In genomic region chr14:45135659-45136314, GRCh38 we compare ENCODE assay signal across 8 cellular contexts. TPM values are rescaled to one million over a fixed set of nuclear protein-coding genes. Genes with fewer than 3 reads are reported as not detected.
DNase-seq lines count a peak whose midpoint lies in the region; ATAC-seq and TF ChIP-seq lines count a peak whose summit lies in the region.

FANCM (plus strand) TSS chr14:45135930; CDS start chr14:45136032, 102 bp downstream.

- H3K9me2 ChIP-seq in DOHH2 (replicated peaks; ENCODE audit: control insufficient read depth, low read length) (no peaks in the 10 kb centered on the region), Loucy (replicated peaks; ENCODE audit: low read depth, low read length) (no peaks in the 10 kb centered on the region)

- H2AFZ ChIP-seq in Loucy (ENCODE audit: low read length) = peak within 1 kb of the TSS; percentile 98

- H3K79me2 ChIP-seq in DOHH2 (ENCODE audit: control insufficient read depth, low read length) (peaks cover 84% of the 10 kb centered on the region), Loucy (ENCODE audit: insufficient read depth, low read length) (peaks cover 80% of the 10 kb centered on the region)

- peaks cover 3% of the 10 kb centered on the region; the same call in 1 of the 2 replicates for H4K20me1 ChIP-seq in DOHH2 (ENCODE audit: control insufficient read depth, insufficient read depth, low read depth, low read length)
- H4K20me1 ChIP-seq in Loucy (ENCODE audit: insufficient read depth, low read length, poor library complexity, severe bottlenecking) = peaks cover 34% of the 10 kb centered on the region

- H3K4me1 Mint-ChIP-seq in natural killer cell treated with Interleukin-12 subunit alpha and Interleukin-12 subunit beta and Interleukin-15 and Interleukin-18, amount 100 ng/mL, for 72 hours (ENCODE audit: low read depth in 2 of 2) = peaks cover 27 to 31% of the 10 kb centered on the region in 2 donors

- H3K27me3 ChIP-seq in DOHH2 (ENCODE audit: control insufficient read depth, low read length) = no peaks in the 10 kb centered on the region
- H3K27me3 ChIP-seq in Loucy (ENCODE audit: insufficient read depth, low read length, poor library complexity, severe bottlenecking) = no peaks in the 10 kb centered on the region

- H3K4me3 ChIP-seq in DOHH2 (ENCODE audit: low read length) (peak within 1 kb of the TSS; percentile 94), Loucy (ENCODE audit: low read length, poor library complexity, severe bottlenecking) (peak within 1 kb of the TSS; percentile 98)

- peaks cover 29% of the 10 kb centered on the region for H3K36me3 ChIP-seq in DOHH2 (ENCODE audit: control insufficient read depth, low read length)
- H3K36me3 ChIP-seq in Loucy (ENCODE audit: insufficient read depth, low read length) = no peaks in the 10 kb centered on the region

- H3K4me3 Mint-ChIP-seq in natural killer cell treated with Interleukin-12 subunit alpha and Interleukin-12 subunit beta and Interleukin-15 and Interleukin-18, amount 100 ng/mL, for 72 hours = peak within 1 kb of the TSS; percentile 100

- H3F3A ChIP-seq in DOHH2 (ENCODE audit: control insufficient read depth, insufficient read depth) = peaks cover 5% of the 10 kb centered on the region
- peaks cover 4% of the 10 kb centered on the region; the same call in 1 of the 2 replicates for H3F3A ChIP-seq in Loucy (ENCODE audit: low read depth)

- H3K4me2 ChIP-seq in DOHH2 (ENCODE audit: low read length) (peak within 1 kb of the TSS; percentile 67), Loucy (ENCODE audit: low read depth, low read length, poor library complexity, severe bottlenecking) (peak within 1 kb of the TSS; percentile 95)

- peak; percentile 91 for TF ChIP-seq POLR2A in Raji (IDR thresholded peaks at IDR 0.05; ENCODE audit: insufficient read depth, low read depth, low read length)

- no peaks in the 10 kb centered on the region for H3K27me3 Mint-ChIP-seq in natural killer cell treated with Interleukin-12 subunit alpha and Interleukin-12 subunit beta and Interleukin-15 and Interleukin-18, amount 100 ng/mL, for 72 hours

- TF ChIP-seq CTCF in DOHH2 (IDR thresholded peaks at IDR 0.05; ENCODE audit: low read depth, low read length, poor library complexity, severe bottlenecking) (no peak), Loucy (conservative IDR thresholded peaks at IDR 0.05; ENCODE audit: low read length) (no peak)

- no peaks in the 10 kb centered on the region for H3K9me3 Mint-ChIP-seq in natural killer cell treated with Interleukin-12 subunit alpha and Interleukin-12 subunit beta and Interleukin-15 and Interleukin-18, amount 100 ng/mL, for 72 hours

- H3K36me3 Mint-ChIP-seq in natural killer cell treated with Interleukin-12 subunit alpha and Interleukin-12 subunit beta and Interleukin-15 and Interleukin-18, amount 100 ng/mL, for 72 hours = no peaks in the 10 kb centered on the region

- peak within 1 kb of the TSS; percentile 91 to 99 for H3K27ac Mint-ChIP-seq in natural killer cell treated with Interleukin-12 subunit alpha and Interleukin-12 subunit beta and Interleukin-15 and Interleukin-18, amount 100 ng/mL, for 72 hours

- peak; percentile 72 to 81 for ATAC-seq in natural killer cell treated with Interleukin-12 subunit alpha and Interleukin-12 subunit beta and Interleukin-15 and Interleukin-18, amount 100 ng/mL, for 72 hours
- peak; percentile 61 for ATAC-seq in stimulated activated naive CD8-positive, alpha-beta T cell treated with anti-CD3 and anti-CD28 coated beads, Interleukin-15, Interleukin-2, amounts not matched to agents 100 U/mL and 50 U/mL, for 24 hours

- H3K27ac ChIP-seq in DOHH2 (ENCODE audit: low read depth, low read length) = peak within 1 kb of the TSS; percentile 74

- DNase-seq in GOT3 (lab: John Stamatoyannopoulos, UW) (peak; percentile 44), fibroblast of peridontal ligament (ENCODE audit: extremely low read depth) (peak; percentile 99)
- peak; percentile 70 for DNase-seq in activated T-helper 9 cell treated with anti-CD3 and anti-CD28 coated beads, Interleukin-2, amount 50 U/mL, for 16 hours (ENCODE audit: low read depth)
- peak; percentile 90 for DNase-seq in natural killer cell treated with Interleukin-12 subunit alpha and Interleukin-12 subunit beta and Interleukin-15 and Interleukin-18, amount 100 ng/mL, for 72 hours (ENCODE audit: low spot score)
- DNase-seq in stimulated activated naive CD8-positive, alpha-beta T cell treated with anti-CD3 and anti-CD28 coated beads, Interleukin-15, Interleukin-2, amounts not matched to agents 100 U/mL and 50 U/mL, for 24 hours = peak; percentile 80

- H3K9me3 ChIP-seq in DOHH2 (ENCODE audit: control insufficient read depth, insufficient read depth, low read length) (no peaks in the 10 kb centered on the region), Loucy (ENCODE audit: insufficient read depth, low read depth, low read length) (no peaks in the 10 kb centered on the region)

- H3K4me1 ChIP-seq in DOHH2 (ENCODE audit: control insufficient read depth, low read length) = peaks cover 33% of the 10 kb centered on the region
- H3K4me1 ChIP-seq in Loucy (ENCODE audit: insufficient read depth, low read length, poor library complexity, severe bottlenecking) = peaks cover 49% of the 10 kb centered on the region

- H3K9ac ChIP-seq in Loucy (ENCODE audit: low read depth, low read length, poor library complexity, severe bottlenecking) = peak within 1 kb of the TSS; percentile 87

RNA-seq across cellular contexts. Expression of gene FANCM, which starts in this region (rescaled TPM):
- total RNA-seq in natural killer cell treated with Interleukin-12 subunit alpha and Interleukin-12 subunit beta and Interleukin-15 and Interleukin-18, amount 100 ng/mL, for 72 hours = 10 to 100 TPM; 12.9 to 24.8 TPM

Comparison
In these comparisons a context has a peak if more than half of its experiments do, and no peak if none do; other contexts are left out.
1. Peak in every context shown above with its lines: DNase-seq, ATAC-seq, H3K4me3 ChIP-seq and H3K27ac ChIP-seq.
2. DNase-seq: peak in every context shown above with its lines; median percentile 99 in fibroblast of peridontal ligament; 90 in natural killer cell treated with Interleukin-12 subunit alpha and Interleukin-12 subunit beta and Interleukin-15 and Interleukin-18, amount 100 ng/mL, for 72 hours; 80 in stimulated activated naive CD8-positive, alpha-beta T cell treated with anti-CD3 and anti-CD28 coated beads, Interleukin-15, Interleukin-2, amounts not matched to agents 100 U/mL and 50 U/mL, for 24 hours; 70 in activated T-helper 9 cell treated with anti-CD3 and anti-CD28 coated beads, Interleukin-2, amount 50 U/mL, for 16 hours; 44 in GOT3.